ENCODE assay signal across 12 cellular contexts in the genomic region with DNA sequence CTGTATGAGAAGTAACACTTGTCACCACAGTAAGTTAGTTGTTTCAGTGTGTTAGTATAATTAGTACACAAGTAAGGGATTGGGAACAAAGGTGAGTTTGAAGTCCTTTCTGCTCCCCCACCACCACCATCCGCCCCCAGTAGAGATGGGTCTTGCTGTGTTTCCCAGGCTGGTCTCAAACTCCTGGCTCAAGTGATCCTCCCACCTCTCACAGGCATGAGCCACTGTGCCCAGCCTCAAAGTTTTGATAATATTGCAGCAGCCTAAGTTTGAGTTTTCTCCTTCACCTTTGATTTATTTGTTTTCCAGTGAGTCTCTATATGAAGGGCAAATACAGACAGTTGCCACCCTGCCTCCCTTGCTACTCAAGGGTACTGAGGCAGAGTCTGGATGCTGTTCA. TPM values are rescaled to one million over a fixed set of nuclear protein-coding genes. Genes with fewer than 3 reads are reported as not detected.
A peak's percentile ranks its signal among the peaks of the same experiment; 100 is the strongest.
DNase-seq lines count a peak whose midpoint lies in the region; ATAC-seq and TF ChIP-seq lines count a peak whose summit lies in the region.
"Had no signal": no experiment of that assay in that cellular context is flagged by ENCODE, and none has a peak within 500 bp of the region (broad histone marks: within the 10 kb centered on the region; RNA-seq: fewer than 3 reads in every experiment).

No MANE protein-coding gene starts in this region.

- CTCF ChIA-PET in CD4-positive, alpha-beta T cell (lab: Charles Lee): interaction anchor here (1.3 kb wide), 1 partner anchor 103 kb away, joined by 3 read pairs; no protein-coding TSS in a partner anchor

- H3K4me3 ChIP-seq in brain microvascular endothelial cell (ENCODE audit: low read depth, low read length) (peak overlapping the region; percentile 6), neural cell (ENCODE audit: low read length) (peak overlapping the region; percentile 69), Peyer's patch (peak overlapping the region in 1 of 4 donors; percentile 54), right atrium auricular region (no peak overlapping the region)
- H3K4me3 ChIP-seq: ovary had no signal

- H4K20me1 ChIP-seq in neural cell (ENCODE audit: insufficient read depth): no peaks in the 10 kb centered on the region

- peak overlapping the region; percentile 98 for H3K27ac Mint-ChIP-seq in CD4-positive, alpha-beta T cell
- peak overlapping the region; percentile 94 to 97 (median 95) for H3K27ac Mint-ChIP-seq in IgD-negative memory B cell

- DNase-seq in CD4-positive, alpha-beta T cell: no peak
- no peak for DNase-seq in brain microvascular endothelial cell
- no peak for DNase-seq in Peyer's patch
- no peak for DNase-seq in right atrium auricular region (ENCODE audit: low spot score)
- DNase-seq in stimulated activated CD4-positive, alpha-beta T cell treated with anti-CD3 and anti-CD28 coated beads, Interleukin-4, amount 100 ng/mL, for 4 hours: no peak
- DNase-seq: DMS79 treated with DMSO at 0.1 percent for 48 hours, KG1, NCI-H524, ovary had no signal

- peak overlapping the region; percentile 53 for H3K4me2 ChIP-seq in neural cell (ENCODE audit: low read length)

- H3K27ac ChIP-seq in CD4-positive, alpha-beta T cell (ENCODE audit: low read depth, low read length): no peak overlapping the region
- H3K27ac ChIP-seq in brain microvascular endothelial cell (peak overlapping the region; percentile 96), neural cell (ENCODE audit: low read length) (no peak overlapping the region), Peyer's patch (no peak overlapping the region), right atrium auricular region (no peak overlapping the region)
- H3K27ac ChIP-seq: ovary had no signal

- no peak for TF ChIP-seq POLR2A in Peyer's patch (IDR thresholded peaks at IDR 0.05)

- H2AFZ ChIP-seq in neural cell (ENCODE audit: low read depth, low read length): no peak overlapping the region

- intact Hi-C loops in CD4-positive, alpha-beta T cell (cut with DNase I, micrococcal nuclease): loop anchor here (5.0 to 10.0 kb wide), 3 partner anchors 52 to 265 kb away; partner anchors contain the start of genes CDK2AP2 (in 2 of the 2) and PITPNM1 (in 2 of the 2)

- peaks cover 75% of the 10 kb centered on the region for H3K4me1 Mint-ChIP-seq in CD4-positive, alpha-beta T cell (ENCODE audit: low read depth)
- H3K4me1 Mint-ChIP-seq in IgD-negative memory B cell: peaks cover 38 to 40% (median 39%) of the 10 kb centered on the region in 3 donors

- H3K4me3 Mint-ChIP-seq in CD4-positive, alpha-beta T cell: peak overlapping the region; percentile 100
- peak overlapping the region; percentile 88 to 98 (median 90) for H3K4me3 Mint-ChIP-seq in IgD-negative memory B cell

- H3K9ac ChIP-seq in neural cell (ENCODE audit: low read length): no peak overlapping the region

- peaks cover 82% of the 10 kb centered on the region for H3K36me3 Mint-ChIP-seq in CD4-positive, alpha-beta T cell (ENCODE audit: low read depth)
- peaks cover 7% of the 10 kb centered on the region for H3K36me3 Mint-ChIP-seq in IgD-negative memory B cell

- H3K9me3 Mint-ChIP-seq in CD4-positive, alpha-beta T cell: no peaks in the 10 kb centered on the region
- no peaks in the 10 kb centered on the region for H3K9me3 Mint-ChIP-seq in IgD-negative memory B cell

- in situ Hi-C loops in brain microvascular endothelial cell (cut with HindIII; ENCODE audit: low pct_ligation_motif_present, low sequenced_read_pairs): no loop called here

- H3F3A ChIP-seq in neural cell (ENCODE audit: insufficient read depth, low read length, poor library complexity, severe bottlenecking): peaks cover 4% of the 10 kb centered on the region

- TF ChIP-seq EP300 in neural cell (conservative IDR thresholded peaks at IDR 0.05; ENCODE audit: poor library complexity, severe bottlenecking): no peak

- no peak for ATAC-seq in CD4-positive, alpha-beta T cell (ENCODE audit: poor library complexity)
- no peak for ATAC-seq in HG02623 (IDR thresholded peaks at IDR 0.05; ENCODE audit: unreplicated experiment)

- TF ChIP-seq CTCF in CD4-positive, alpha-beta T cell (IDR thresholded peaks at IDR 0.05): no peak
- TF ChIP-seq CTCF in brain microvascular endothelial cell (IDR thresholded peaks at IDR 0.05; ENCODE audit: low read depth, low read length, missing control alignments) (no peak), neural cell (IDR thresholded peaks at IDR 0.05; ENCODE audit: poor library complexity, severe bottlenecking) (no peak), Peyer's patch (IDR thresholded peaks at IDR 0.05) (no peak), right atrium auricular region (IDR thresholded peaks at IDR 0.05) (no peak)

- H3K9me3 ChIP-seq in CD4-positive, alpha-beta T cell (ENCODE audit: control insufficient read depth, low read length): no peaks in the 10 kb centered on the region
- no peaks in the 10 kb centered on the region for H3K9me3 ChIP-seq in neural cell (ENCODE audit: low read length)
- no peaks in the 10 kb centered on the region for H3K9me3 ChIP-seq in Peyer's patch
- H3K9me3 ChIP-seq in right atrium auricular region: no peaks in the 10 kb centered on the region
- H3K9me3 ChIP-seq: ovary had no signal

- no peaks in the 10 kb centered on the region for H3K9me2 ChIP-seq in neural cell (ENCODE audit: insufficient read depth, low read length)

- no peaks in the 10 kb centered on the region for H3K27me3 Mint-ChIP-seq in CD4-positive, alpha-beta T cell
- H3K27me3 Mint-ChIP-seq in IgD-negative memory B cell: no peaks in the 10 kb centered on the region

- peaks cover 54% of the 10 kb centered on the region for H3K36me3 ChIP-seq in brain microvascular endothelial cell (replicated peaks)
- H3K36me3 ChIP-seq in neural cell (ENCODE audit: insufficient read depth, low read length): peaks cover 17% of the 10 kb centered on the region
- peaks cover 0 to 46% (median 0%) of the 10 kb centered on the region in 3 donors for H3K36me3 ChIP-seq in Peyer's patch
- peaks cover 43% of the 10 kb centered on the region for H3K36me3 ChIP-seq in right atrium auricular region
- H3K36me3 ChIP-seq: ovary had no signal

- H3K4me1 ChIP-seq in Peyer's patch: peaks cover 0 to 40% (median 12%) of the 10 kb centered on the region in 4 donors
- peaks cover 0 to 54% of the 10 kb centered on the region in 2 donors for H3K4me1 ChIP-seq in right atrium auricular region

- H3K27me3 ChIP-seq in CD4-positive, alpha-beta T cell (ENCODE audit: control insufficient read depth, insufficient read depth, low read length): no peaks in the 10 kb centered on the region
- no peaks in the 10 kb centered on the region for H3K27me3 ChIP-seq in brain microvascular endothelial cell (replicated peaks)
- no peaks in the 10 kb centered on the region for H3K27me3 ChIP-seq in neural cell (ENCODE audit: insufficient read depth, low read depth, low read length)
- H3K27me3 ChIP-seq in Peyer's patch: no peaks in the 10 kb centered on the region
- no peaks in the 10 kb centered on the region for H3K27me3 ChIP-seq in right atrium auricular region
- H3K27me3 ChIP-seq: ovary had no signal

- peaks cover 38% of the 10 kb centered on the region for H3K79me2 ChIP-seq in neural cell (replicated peaks; ENCODE audit: insufficient read depth, low read length)

- POLR2A ChIA-PET in CD4-positive, alpha-beta T cell (lab: Charles Lee): interaction anchor here (1.6 kb wide), 1 partner anchor 111 kb away, joined by 7 read pairs; the partner anchor contains the start of gene POLD4

- TF ChIP-seq RAD21 in neural cell (conservative IDR thresholded peaks at IDR 0.05): no peak

TF ChIP-seq in neural cell, 6 proteins besides CTCF, POLR2A, EP300 and RAD21:
- no peak for TF ChIP-seq MXI1 (conservative IDR thresholded peaks at IDR 0.05; ENCODE audit: poor library complexity, severe bottlenecking)
- no peak for TF ChIP-seq TAF1 (IDR thresholded peaks at IDR 0.05; ENCODE audit: low read depth)
- no peak for TF ChIP-seq SMC3 (conservative IDR thresholded peaks at IDR 0.05; ENCODE audit: poor library complexity)
- no peak for TF ChIP-seq POLR2AphosphoS5 (IDR thresholded peaks at IDR 0.05)
- TF ChIP-seq, protein P1, sequence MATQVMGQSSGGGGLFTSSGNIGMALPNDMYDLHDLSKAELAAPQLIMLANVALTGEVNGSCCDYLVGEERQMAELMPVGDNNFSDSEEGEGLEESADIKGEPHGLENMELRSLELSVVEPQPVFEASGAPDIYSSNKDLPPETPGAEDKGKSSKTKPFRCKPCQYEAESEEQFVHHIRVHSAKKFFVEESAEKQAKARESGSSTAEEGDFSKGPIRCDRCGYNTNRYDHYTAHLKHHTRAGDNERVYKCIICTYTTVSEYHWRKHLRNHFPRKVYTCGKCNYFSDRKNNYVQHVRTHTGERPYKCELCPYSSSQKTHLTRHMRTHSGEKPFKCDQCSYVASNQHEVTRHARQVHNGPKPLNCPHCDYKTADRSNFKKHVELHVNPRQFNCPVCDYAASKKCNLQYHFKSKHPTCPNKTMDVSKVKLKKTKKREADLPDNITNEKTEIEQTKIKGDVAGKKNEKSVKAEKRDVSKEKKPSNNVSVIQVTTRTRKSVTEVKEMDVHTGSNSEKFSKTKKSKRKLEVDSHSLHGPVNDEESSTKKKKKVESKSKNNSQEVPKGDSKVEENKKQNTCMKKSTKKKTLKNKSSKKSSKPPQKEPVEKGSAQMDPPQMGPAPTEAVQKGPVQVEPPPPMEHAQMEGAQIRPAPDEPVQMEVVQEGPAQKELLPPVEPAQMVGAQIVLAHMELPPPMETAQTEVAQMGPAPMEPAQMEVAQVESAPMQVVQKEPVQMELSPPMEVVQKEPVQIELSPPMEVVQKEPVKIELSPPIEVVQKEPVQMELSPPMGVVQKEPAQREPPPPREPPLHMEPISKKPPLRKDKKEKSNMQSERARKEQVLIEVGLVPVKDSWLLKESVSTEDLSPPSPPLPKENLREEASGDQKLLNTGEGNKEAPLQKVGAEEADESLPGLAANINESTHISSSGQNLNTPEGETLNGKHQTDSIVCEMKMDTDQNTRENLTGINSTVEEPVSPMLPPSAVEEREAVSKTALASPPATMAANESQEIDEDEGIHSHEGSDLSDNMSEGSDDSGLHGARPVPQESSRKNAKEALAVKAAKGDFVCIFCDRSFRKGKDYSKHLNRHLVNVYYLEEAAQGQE (IDR thresholded peaks at IDR 0.05; ENCODE audit: borderline replicate concordance): no peak
- no peak for TF ChIP-seq EZH2 (IDR thresholded peaks at IDR 0.05; ENCODE audit: borderline replicate concordance, insufficient read depth, low read length, poor library complexity, severe bottlenecking)
TF ChIP-seq in neural cell: peak in this region for 0.

RNA-seq across cellular contexts. Expression of gene GRK2, which starts 23.7 kb away (rescaled TPM):
- total RNA-seq in CD4-positive, alpha-beta T cell: 100 to 1,000 TPM; 309 to 325 TPM
- polyA plus RNA-seq in IgD-negative memory B cell (26.2 TPM), neural cell (47.3 and 59.1 TPM in 2 replicates)
- 60.9 and 68.9 TPM in 2 replicates for polyA minus RNA-seq in neural cell
- total RNA-seq in Peyer's patch (100 to 1,000 TPM; 103 to 276 (median 163) TPM), right atrium auricular region (10 to 100 TPM; 52.7 to 55.9 TPM)

RNA-seq across cellular contexts. Expression of gene ANKRD13D, which starts 46.6 kb away (rescaled TPM):
- total RNA-seq in CD4-positive, alpha-beta T cell: 100 to 1,000 TPM; 160 to 161 TPM
- polyA plus RNA-seq in IgD-negative memory B cell (17.3 TPM), neural cell (93.5 and 111 TPM in 2 replicates)
- 48.3 and 59.2 TPM in 2 replicates for polyA minus RNA-seq in neural cell
- total RNA-seq in Peyer's patch (10 to 100 TPM; 25.4 to 97.4 (median 41.5) TPM), right atrium auricular region (10 to 100 TPM; 14.1 to 14.9 TPM)

Comparison
In these comparisons a context has a peak if more than half of its experiments do, and no peak if none do; other contexts are left out.
1. H3K4me3 ChIP-seq: peak in brain microvascular endothelial cell (single experiment) and neural cell (single experiment); none in right atrium auricular region (0 of 2).